In genomic region chr16:69471121-69471520, GRCh38 we compare ENCODE assay signal across 1 cellular context.
TF ChIP-seq lines count a peak whose summit lies in the region.

No MANE protein-coding gene starts in this region.

TF ChIP-seq in K562, 482 proteins besides CTCF, POLR2A, EP300 and RAD21 (continued from another document):
- TF ChIP-seq THRAP3 (IDR thresholded peaks at IDR 0.05; ENCODE audit: borderline replicate concordance) (no peak), NR3C1 (CRISPR knock-in tag; IDR thresholded peaks at IDR 0.05) (no peak), HOXB6 (CRISPR knock-in tag; IDR thresholded peaks at IDR 0.05; ENCODE audit: borderline replicate concordance) (no peak), DLX4 (CRISPR knock-in tag; IDR thresholded peaks at IDR 0.05) (no peak)
